1 cellular context compared by ENCODE assay signal in the genomic region with DNA sequence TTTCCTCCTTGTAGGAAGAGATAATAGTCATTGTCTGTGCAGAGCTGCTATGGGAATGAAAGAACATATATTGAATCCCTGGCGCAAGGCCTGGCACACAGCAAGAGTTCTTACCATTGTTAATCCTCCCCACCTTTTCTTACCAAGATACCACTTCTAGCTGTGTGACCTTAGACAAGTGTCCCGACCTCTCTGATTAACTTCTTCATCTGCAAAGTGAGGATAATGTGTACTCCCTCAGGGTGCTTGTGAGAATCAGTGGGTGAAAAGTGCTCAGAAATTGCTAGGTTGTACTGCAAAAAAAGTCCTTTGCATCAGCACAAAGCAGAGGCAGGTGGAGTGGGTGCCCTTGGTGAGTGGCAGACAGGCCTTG.
TF ChIP-seq lines count a peak whose summit lies in the region.

No MANE protein-coding gene starts in this region.

TF ChIP-seq in HCT116, 20 proteins besides CTCF, POLR2A, EP300 and RAD21 (continued from another document):
- no peak for TF ChIP-seq SP1 (IDR thresholded peaks at IDR 0.05; ENCODE audit: low read depth)
- no peak for TF ChIP-seq ZFX (IDR thresholded peaks at IDR 0.05)
- TF ChIP-seq EZH2 (IDR thresholded peaks at IDR 0.05): no peak
- TF ChIP-seq YY1 (IDR thresholded peaks at IDR 0.05; ENCODE audit: extremely low read depth, insufficient replicate concordance, low read depth, low read length): no peak
- TF ChIP-seq ZNF274 (IDR thresholded peaks at IDR 0.05; ENCODE audit: low read depth, low read length): no peak
